Comparison of ENCODE assay signal across 1 cellular context in the genomic region with DNA sequence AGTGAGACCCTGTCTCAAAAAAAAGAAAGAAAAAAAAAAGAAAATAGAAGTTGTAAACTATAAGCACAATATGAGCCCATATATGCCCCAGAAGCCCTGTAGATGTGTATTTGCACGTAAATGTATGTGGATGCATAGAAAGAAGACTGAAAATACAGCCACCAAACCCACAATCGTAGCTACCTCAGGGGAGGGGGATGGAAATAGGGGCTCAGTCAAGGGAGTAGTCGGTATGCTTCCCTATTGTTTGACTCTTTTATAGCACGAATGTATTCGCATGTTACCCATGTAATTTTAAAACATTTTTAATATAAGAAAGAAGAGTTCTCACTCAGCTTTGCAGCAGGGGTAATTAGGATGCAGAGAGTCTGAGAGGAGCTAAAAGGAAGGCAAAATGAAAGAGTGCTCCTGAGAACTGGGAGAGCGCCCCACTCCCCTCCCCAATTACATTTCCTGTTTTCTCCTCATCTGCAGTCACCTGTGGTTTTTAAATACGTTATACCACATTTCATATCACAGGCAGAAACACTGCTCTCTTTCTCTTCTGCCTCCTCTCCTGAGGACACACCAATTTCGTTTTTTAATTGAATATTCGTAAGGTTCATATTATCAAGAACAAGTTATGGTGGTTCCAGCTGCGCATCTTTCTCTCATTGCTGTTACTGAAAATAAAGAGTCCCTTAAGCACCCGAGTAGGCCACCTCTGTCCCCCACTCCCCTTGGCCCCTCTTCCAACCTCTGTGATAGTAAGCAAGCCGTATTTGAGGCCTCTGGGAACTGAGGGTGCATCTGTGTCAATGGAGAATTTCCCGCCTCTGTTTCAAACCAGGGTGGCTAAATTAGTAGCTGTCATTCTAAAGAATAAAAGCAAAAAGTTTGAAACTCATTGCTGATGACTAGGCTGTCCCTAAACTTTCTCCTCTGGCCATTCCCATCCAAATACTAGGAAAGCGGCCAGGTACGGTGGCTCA.
TF ChIP-seq lines count a peak whose summit lies in the region.

No MANE protein-coding gene starts in this region.

TF ChIP-seq in K562, 482 proteins besides CTCF, POLR2A, EP300 and RAD21:
- TF ChIP-seq ILK (tag; IDR thresholded peaks at IDR 0.05; ENCODE audit: borderline replicate concordance, low read depth), result no peak
- TF ChIP-seq NFE2 (IDR thresholded peaks at IDR 0.05; ENCODE audit: low read depth), result no peak
